Comparison of ENCODE assay signal across 17 cellular contexts in the genomic region with DNA sequence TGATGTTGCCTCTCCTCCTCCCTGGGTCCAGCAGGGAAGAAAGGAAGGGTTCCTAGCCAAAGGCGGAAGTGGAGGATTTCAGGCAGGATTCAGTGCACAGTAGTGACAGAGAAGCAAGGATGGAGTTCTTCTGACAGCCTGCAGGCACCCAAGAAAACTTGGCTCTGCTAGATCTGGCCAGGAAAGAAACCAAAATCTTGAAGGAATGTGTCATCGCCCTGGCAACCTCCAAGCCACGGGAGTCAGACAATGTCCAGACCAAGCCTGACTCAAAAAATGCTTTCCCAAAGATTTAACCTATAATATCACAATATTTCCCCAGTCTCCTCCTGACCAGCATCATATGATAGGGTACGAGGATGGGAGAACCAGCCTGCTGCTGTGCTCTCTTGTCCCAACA. TPM values are rescaled to one million over a fixed set of nuclear protein-coding genes. Genes with fewer than 3 reads are reported as not detected.
A peak's percentile ranks its signal among the peaks of the same experiment; 100 is the strongest.
DNase-seq lines count a peak whose midpoint lies in the region; ATAC-seq and TF ChIP-seq lines count a peak whose summit lies in the region.
"Had no signal": no experiment of that assay in that cellular context is flagged by ENCODE, and none has a peak within 500 bp of the region (broad histone marks: within the 10 kb centered on the region; RNA-seq: fewer than 3 reads in every experiment).

No MANE protein-coding gene starts in this region.

- TF ChIP-seq CTCF in activated CD8-positive, alpha-beta T cell treated with anti-CD3 and anti-CD28 coated beads for 36 hours (IDR thresholded peaks at IDR 0.05) = no peak
- TF ChIP-seq CTCF in body of pancreas (IDR thresholded peaks at IDR 0.05) = no peak
- no peak for TF ChIP-seq CTCF in right atrium auricular region (IDR thresholded peaks at IDR 0.05)
- TF ChIP-seq CTCF in uterus (IDR thresholded peaks at IDR 0.05) = no peak

- H3K27me3 ChIP-seq in body of pancreas (no peaks in the 10 kb centered on the region), right atrium auricular region (no peaks in the 10 kb centered on the region), uterus (no peaks in the 10 kb centered on the region)

- no peak for ATAC-seq in activated CD8-positive, alpha-beta T cell treated with anti-CD3 and anti-CD28 coated beads, Interleukin-2, amount 10 ng/mL, durations not matched to agents 7 days and 5 days
- ATAC-seq in activated CD8-positive, alpha-beta T cell treated with anti-CD3 and anti-CD28 coated beads for 36 hours = no peak
- ATAC-seq in body of pancreas = peak; percentile 22
- ATAC-seq: activated T-cell treated with anti-CD3 and anti-CD28 coated beads, Interleukin-2, amount 50 U/mL, for 72 hours had no signal

- TF ChIP-seq POLR2A in body of pancreas (IDR thresholded peaks at IDR 0.05) = no peak
- TF ChIP-seq POLR2A in uterus (IDR thresholded peaks at IDR 0.05) = no peak

- H3K27ac Mint-ChIP-seq in activated CD8-positive, alpha-beta T cell treated with anti-CD3 and anti-CD28 coated beads, Interleukin-2, amount 10 ng/mL, durations not matched to agents 7 days and 5 days = no peak overlapping the region
- no peak overlapping the region for H3K27ac Mint-ChIP-seq in activated CD8-positive, alpha-beta T cell treated with anti-CD3 and anti-CD28 coated beads for 36 hours
- H3K27ac Mint-ChIP-seq: activated T-cell treated with anti-CD3 and anti-CD28 coated beads, Interleukin-2, amount 50 U/mL, for 72 hours had no signal

- H3K9me3 Mint-ChIP-seq in activated CD8-positive, alpha-beta T cell treated with anti-CD3 and anti-CD28 coated beads, Interleukin-2, amount 10 ng/mL, durations not matched to agents 7 days and 5 days (ENCODE audit: insufficient read depth) = no peaks in the 10 kb centered on the region
- no peaks in the 10 kb centered on the region for H3K9me3 Mint-ChIP-seq in activated CD8-positive, alpha-beta T cell treated with anti-CD3 and anti-CD28 coated beads for 36 hours
- H3K9me3 Mint-ChIP-seq: activated T-cell treated with anti-CD3 and anti-CD28 coated beads, Interleukin-2, amount 50 U/mL, for 72 hours had no signal

- H3K27me3 Mint-ChIP-seq in activated CD8-positive, alpha-beta T cell treated with anti-CD3 and anti-CD28 coated beads, Interleukin-2, amount 10 ng/mL, durations not matched to agents 7 days and 5 days (ENCODE audit: low read depth) = peaks cover 4% of the 10 kb centered on the region
- no peaks in the 10 kb centered on the region for H3K27me3 Mint-ChIP-seq in activated CD8-positive, alpha-beta T cell treated with anti-CD3 and anti-CD28 coated beads for 36 hours

- WGBS in body of pancreas, 2 donors = 61 to 75% methylated on average over 4 of the region's 4 CpGs

- intact Hi-C loops in activated CD8-positive, alpha-beta T cell treated with anti-CD3 and anti-CD28 coated beads for 36 hours (cut with micrococcal nuclease) = loop anchor here (10.0 kb wide), 1 partner anchor 206 kb away; no protein-coding TSS in a partner anchor
- intact Hi-C loops in body of pancreas (cut with DNase I) = loop anchor here (10.0 kb wide), 1 partner anchor 346 kb away; no protein-coding TSS in a partner anchor
- intact Hi-C loops in uterus (cut with DNase I; ENCODE audit: low total_unique reads) = no loop called here

- H3K27ac ChIP-seq in body of pancreas (no peak overlapping the region), right atrium auricular region (no peak overlapping the region), uterus (peak overlapping the region in 1 of 2 donors; percentile 28)
- H3K27ac ChIP-seq: 22Rv1, C4-2B, epithelial cell of prostate had no signal

- H3K4me1 ChIP-seq in body of pancreas = peaks cover 24% of the 10 kb centered on the region
- peaks cover 0 to 7% of the 10 kb centered on the region in 2 donors for H3K4me1 ChIP-seq in right atrium auricular region
- no peaks in the 10 kb centered on the region for H3K4me1 ChIP-seq in uterus

- peak; percentile 8 for DNase-seq in activated CD8-positive, alpha-beta T cell treated with anti-CD3 and anti-CD28 coated beads, Interleukin-2, amount 10 ng/mL, durations not matched to agents 7 days and 5 days
- DNase-seq in activated CD8-positive, alpha-beta T cell treated with anti-CD3 and anti-CD28 coated beads for 36 hours = no peak
- DNase-seq in body of pancreas = peak in 2 of 4 donors; percentile 22 to 40
- DNase-seq in right atrium auricular region (ENCODE audit: low spot score) = peak; percentile 68
- DNase-seq in uterus = peak; percentile 49 to 65
- DNase-seq in T-helper 1 cell = no peak
- DNase-seq in activated CD4-positive, CD25-positive, alpha-beta regulatory T cell (lab: John Stamatoyannopoulos, UW) = no peak
- no peak for DNase-seq in DMS153 (lab: John Stamatoyannopoulos, UW)
- DNase-seq: activated CD4-positive, alpha-beta T cell treated with anti-CD3 and anti-CD28 coated beads, Interleukin-2, amount 50 U/mL, for 48 hours; activated T-cell treated with anti-CD3 and anti-CD28 coated beads, Interleukin-2, amount 50 U/mL, for 72 hours; hippocampal formation; NCI-H2081 treated with DMSO at 0.1 percent for 48 hours; NCI-H526 treated with DMSO at 0.1 percent for 48 hours; trophoblast cell had no signal

- H3K4me3 ChIP-seq in body of pancreas (no peak overlapping the region), right atrium auricular region (no peak overlapping the region), uterus (no peak overlapping the region)

- POLR2A ChIA-PET in activated CD8-positive, alpha-beta T cell treated with anti-CD3 and anti-CD28 coated beads, Interleukin-2, amount 10 ng/mL, durations not matched to agents 7 days and 5 days (lab: Charles Lee) = no interaction called here
- POLR2A ChIA-PET in activated CD8-positive, alpha-beta T cell treated with anti-CD3 and anti-CD28 coated beads for 36 hours (lab: Charles Lee) = no interaction called here

- CTCF ChIA-PET in activated CD8-positive, alpha-beta T cell treated with anti-CD3 and anti-CD28 coated beads, Interleukin-2, amount 10 ng/mL, durations not matched to agents 7 days and 5 days (lab: Charles Lee) = interaction anchor here (0.7 to 3.1 kb wide), 14 partner anchors 15 to 390 kb away, joined by 3 to 37 read pairs (median 5); a partner anchor contains a TSS
- CTCF ChIA-PET in activated CD8-positive, alpha-beta T cell treated with anti-CD3 and anti-CD28 coated beads for 36 hours (lab: Charles Lee) = interaction anchor here (0.8 to 6.5 kb wide), 14 partner anchors 13 to 341 kb away, joined by 3 to 45 read pairs (median 4); a partner anchor contains a TSS

- H3K36me3 ChIP-seq in body of pancreas (replicated peaks in 1 of 2; ENCODE audit: insufficient read depth in 1 of 2, low read depth in 2 of 2) (no peaks in the 10 kb centered on the region), right atrium auricular region (no peaks in the 10 kb centered on the region), uterus (no peaks in the 10 kb centered on the region)

- no peak overlapping the region for H3K4me3 Mint-ChIP-seq in activated CD8-positive, alpha-beta T cell treated with anti-CD3 and anti-CD28 coated beads, Interleukin-2, amount 10 ng/mL, durations not matched to agents 7 days and 5 days
- H3K4me3 Mint-ChIP-seq in activated CD8-positive, alpha-beta T cell treated with anti-CD3 and anti-CD28 coated beads for 36 hours = no peak overlapping the region
- H3K4me3 Mint-ChIP-seq: activated T-cell treated with anti-CD3 and anti-CD28 coated beads, Interleukin-2, amount 50 U/mL, for 72 hours had no signal

- H3K36me3 Mint-ChIP-seq in activated CD8-positive, alpha-beta T cell treated with anti-CD3 and anti-CD28 coated beads, Interleukin-2, amount 10 ng/mL, durations not matched to agents 7 days and 5 days (ENCODE audit: low read depth) = no peaks in the 10 kb centered on the region
- no peaks in the 10 kb centered on the region for H3K36me3 Mint-ChIP-seq in activated CD8-positive, alpha-beta T cell treated with anti-CD3 and anti-CD28 coated beads for 36 hours (ENCODE audit: low read depth)

- H3K4me1 Mint-ChIP-seq in activated CD8-positive, alpha-beta T cell treated with anti-CD3 and anti-CD28 coated beads, Interleukin-2, amount 10 ng/mL, durations not matched to agents 7 days and 5 days (ENCODE audit: low read depth) = no peaks in the 10 kb centered on the region
- no peaks in the 10 kb centered on the region for H3K4me1 Mint-ChIP-seq in activated CD8-positive, alpha-beta T cell treated with anti-CD3 and anti-CD28 coated beads for 36 hours (ENCODE audit: low read depth)

- no peaks in the 10 kb centered on the region for H3K9me3 ChIP-seq in body of pancreas
- H3K9me3 ChIP-seq in right atrium auricular region = no peaks in the 10 kb centered on the region
- no peaks in the 10 kb centered on the region for H3K9me3 ChIP-seq in uterus

RNA-seq across cellular contexts. Expression of a gene that starts 22.8 kb away (rescaled TPM):
- total RNA-seq in activated CD8-positive, alpha-beta T cell treated with anti-CD3 and anti-CD28 coated beads, Interleukin-2, amount 10 ng/mL, durations not matched to agents 7 days and 5 days = 10 to 100 TPM; 18.3 to 19.4 TPM
- total RNA-seq in activated CD8-positive, alpha-beta T cell treated with anti-CD3 and anti-CD28 coated beads for 36 hours = 10 to 100 TPM; 19.9 to 21.7 TPM
- total RNA-seq in body of pancreas (10 to 100 TPM; 18.4 to 45.5 TPM), right atrium auricular region (10 to 100 TPM; 29.6 to 38.8 TPM), uterus (10 to 100 TPM; 19.7 to 57.9 (median 28.6) TPM)

RNA-seq across cellular contexts. Expression of a gene that starts 58.0 kb away (rescaled TPM):
- total RNA-seq in activated CD8-positive, alpha-beta T cell treated with anti-CD3 and anti-CD28 coated beads, Interleukin-2, amount 10 ng/mL, durations not matched to agents 7 days and 5 days = 10 to 100 TPM; 17.7 to 19.1 TPM
- total RNA-seq in activated CD8-positive, alpha-beta T cell treated with anti-CD3 and anti-CD28 coated beads for 36 hours = 10 to 100 TPM; 20.8 to 24.3 TPM
- total RNA-seq in body of pancreas (10 to 100 TPM; 10.6 to 16.5 TPM), right atrium auricular region (10 to 100 TPM; 10.6 to 17.6 TPM), uterus (10 to 100 TPM in 2 of 4 donors, 1 to 10 TPM in 1, under 1 TPM in 1; 0.88 to 17.2 (median 8.6) TPM)

Comparison
In these comparisons a context has a peak if more than half of its experiments do, and no peak if none do; other contexts are left out.
1. DNase-seq: peak in activated CD8-positive, alpha-beta T cell treated with anti-CD3 and anti-CD28 coated beads, Interleukin-2, amount 10 ng/mL, durations not matched to agents 7 days and 5 days (single experiment), right atrium auricular region (single experiment) and uterus (2 of 2); none in activated CD8-positive, alpha-beta T cell treated with anti-CD3 and anti-CD28 coated beads for 36 hours (single experiment), T-helper 1 cell (0 of 5), activated CD4-positive, CD25-positive, alpha-beta regulatory T cell (0 of 4) and DMS153 (single experiment).